1 cellular context compared by ENCODE assay signal in the genomic region with DNA sequence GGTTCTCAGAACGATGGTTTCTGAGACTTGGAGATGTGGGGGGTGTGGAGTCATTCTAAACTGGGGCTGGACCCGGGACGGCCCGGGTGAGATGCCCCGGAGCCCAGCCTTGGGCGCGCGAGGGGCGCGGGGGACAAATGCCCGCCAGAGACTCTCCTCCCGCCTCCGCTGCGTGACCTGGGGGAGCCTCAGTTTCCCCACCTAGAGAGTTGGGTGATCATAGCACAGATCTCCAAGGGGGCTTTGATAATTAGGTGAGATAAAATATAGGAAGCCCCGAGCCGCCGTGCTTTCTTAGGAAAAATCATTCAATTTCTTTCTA.
TF ChIP-seq lines count a peak whose summit lies in the region.

No MANE protein-coding gene starts in this region.

TF ChIP-seq in SK-N-SH, 30 proteins besides CTCF, POLR2A, EP300 and RAD21 (continued from another document):
- TF ChIP-seq TAF1 (IDR thresholded peaks at IDR 0.05; ENCODE audit: borderline replicate concordance, low read depth, low read length) (no peak), RCOR1 (IDR thresholded peaks at IDR 0.05; ENCODE audit: low read length) (no peak), GABPA (IDR thresholded peaks at IDR 0.05; ENCODE audit: low read depth) (no peak), CHD2 (IDR thresholded peaks at IDR 0.05; ENCODE audit: low read length, partially characterized antibody) (no peak), YY1 (IDR thresholded peaks at IDR 0.05; ENCODE audit: low read depth) (no peak), FOXM1 (IDR thresholded peaks at IDR 0.05; ENCODE audit: low read depth) (no peak), NRF1 (IDR thresholded peaks at IDR 0.05; ENCODE audit: low read depth, low read length) (no peak), MXI1 (IDR thresholded peaks at IDR 0.05; ENCODE audit: low read depth, low read length) (no peak)
